Comparison of ENCODE assay signal across 8 cellular contexts in the genomic region with DNA sequence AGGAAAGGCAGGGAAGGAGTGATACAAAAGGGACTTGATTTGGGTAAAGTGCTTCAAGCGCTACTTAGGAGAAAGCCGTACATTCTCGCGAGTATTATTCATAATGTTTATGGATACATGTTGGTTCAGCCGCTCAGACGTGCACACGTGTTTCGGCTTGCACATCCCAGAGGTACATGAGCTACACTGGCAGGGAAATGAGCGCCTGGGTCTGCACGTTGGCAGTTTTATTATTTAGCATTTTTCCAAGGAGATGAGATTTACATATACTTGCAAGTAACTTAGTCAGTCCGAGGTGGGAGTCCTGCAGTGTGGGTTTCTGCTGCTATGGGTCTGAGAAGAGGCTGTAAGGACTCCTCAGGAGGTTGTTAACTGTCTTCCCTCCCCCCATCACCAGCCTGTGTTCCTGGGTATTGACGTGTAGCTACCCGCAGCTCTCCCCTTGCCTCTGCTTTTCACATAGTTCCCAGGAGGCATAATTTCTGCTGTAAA. TPM values are rescaled to one million over a fixed set of nuclear protein-coding genes. Genes with fewer than 3 reads are reported as not detected.
DNase-seq lines count a peak whose midpoint lies in the region; ATAC-seq and TF ChIP-seq lines count a peak whose summit lies in the region.

No MANE protein-coding gene starts in this region.

- TF ChIP-seq POLR2A in stomach (IDR thresholded peaks at IDR 0.05), result no peak

- H3K27me3 ChIP-seq in stomach, result peaks cover 0 to 35% (median 10%) of the 10 kb centered on the region in 3 donors

- TF ChIP-seq EP300 in stomach (IDR thresholded peaks at IDR 0.05), result no peak

- H3K36me3 ChIP-seq in stomach, result no peaks in the 10 kb centered on the region

- WGBS in stomach, 5 donors, result 7 to 12% (median 7%) methylated on average over 13 of the region's 13 CpGs

- H3K4me3 ChIP-seq in stomach, result peak overlapping the region; percentile 59 to 71 (median 67)

- no peaks in the 10 kb centered on the region for H3K9me3 ChIP-seq in stomach

- ATAC-seq in HG02852 (IDR thresholded peaks at IDR 0.05; ENCODE audit: unreplicated experiment), result no peak
- ATAC-seq in omental fat pad (ENCODE audit: low FRiP score), result no peak

- TF ChIP-seq CTCF in stomach (IDR thresholded peaks at IDR 0.05) (no peak), omental fat pad (IDR thresholded peaks at IDR 0.05) (no peak)

- intact Hi-C loops in stomach (cut with DNase I; ENCODE audit: low total_unique reads), result no loop called here

- DNase-seq in DMS153 treated with DMSO at 0.1 percent for 48 hours (lab: John Stamatoyannopoulos, UW; ENCODE audit: unreplicated experiment), result peak; percentile 55
- DNase-seq in Kasumi-1 (lab: John Stamatoyannopoulos, UW), result peak; percentile 41 to 45
- peak; percentile 41 for DNase-seq in activated naive CD4-positive, alpha-beta T cell treated with anti-CD3 and anti-CD28 coated beads, Interleukin-2, amount 50 U/mL, for 16 hours
- peak; percentile 22 for DNase-seq in iris pigment epithelial cell (ENCODE audit: low read depth)
- no peak for DNase-seq in stomach
- no peak for DNase-seq in omental fat pad (ENCODE audit: low spot score)
- DNase-seq in pons (ENCODE audit: low spot score), result no peak

- peak overlapping the region; percentile 68 to 87 (median 80) for H3K27ac ChIP-seq in stomach

- peaks cover 4 to 27% (median 19%) of the 10 kb centered on the region in 4 donors for H3K4me1 ChIP-seq in stomach

RNA-seq across cellular contexts. Expression of a gene that starts 1.5 kb away (rescaled TPM):
- total RNA-seq in stomach (10 to 100 TPM in 4 of 5 donors, 1 to 10 TPM in 1; 6.1 to 84.0 (median 46.3) TPM), omental fat pad (10 to 100 TPM; 15.7 to 74.7 (median 38.4) TPM)
- 1 to 10 TPM; 5.5 to 7.5 (median 6.1) TPM for polyA plus RNA-seq in stomach

RNA-seq across cellular contexts. Expression of a gene that starts 41.7 kb away (rescaled TPM):
- total RNA-seq in stomach, result 10 to 100 TPM; 15.8 to 52.2 (median 22.0) TPM
- polyA plus RNA-seq in stomach, result 10 to 100 TPM; 11.2 to 14.6 (median 12.5) TPM
- total RNA-seq in omental fat pad, result 1 to 10 TPM; 1.9 to 4.6 (median 2.5) TPM

Comparison
In these comparisons a context has a peak if more than half of its experiments do, and no peak if none do; other contexts are left out.
1. DNase-seq: peak in DMS153 treated with DMSO at 0.1 percent for 48 hours (single experiment), Kasumi-1 (2 of 2), activated naive CD4-positive, alpha-beta T cell treated with anti-CD3 and anti-CD28 coated beads, Interleukin-2, amount 50 U/mL, for 16 hours (single experiment) and iris pigment epithelial cell (single experiment); none in stomach (single experiment), omental fat pad (single experiment) and pons (single experiment).